ENCODE assay signal across 1 cellular context in the genomic region with DNA sequence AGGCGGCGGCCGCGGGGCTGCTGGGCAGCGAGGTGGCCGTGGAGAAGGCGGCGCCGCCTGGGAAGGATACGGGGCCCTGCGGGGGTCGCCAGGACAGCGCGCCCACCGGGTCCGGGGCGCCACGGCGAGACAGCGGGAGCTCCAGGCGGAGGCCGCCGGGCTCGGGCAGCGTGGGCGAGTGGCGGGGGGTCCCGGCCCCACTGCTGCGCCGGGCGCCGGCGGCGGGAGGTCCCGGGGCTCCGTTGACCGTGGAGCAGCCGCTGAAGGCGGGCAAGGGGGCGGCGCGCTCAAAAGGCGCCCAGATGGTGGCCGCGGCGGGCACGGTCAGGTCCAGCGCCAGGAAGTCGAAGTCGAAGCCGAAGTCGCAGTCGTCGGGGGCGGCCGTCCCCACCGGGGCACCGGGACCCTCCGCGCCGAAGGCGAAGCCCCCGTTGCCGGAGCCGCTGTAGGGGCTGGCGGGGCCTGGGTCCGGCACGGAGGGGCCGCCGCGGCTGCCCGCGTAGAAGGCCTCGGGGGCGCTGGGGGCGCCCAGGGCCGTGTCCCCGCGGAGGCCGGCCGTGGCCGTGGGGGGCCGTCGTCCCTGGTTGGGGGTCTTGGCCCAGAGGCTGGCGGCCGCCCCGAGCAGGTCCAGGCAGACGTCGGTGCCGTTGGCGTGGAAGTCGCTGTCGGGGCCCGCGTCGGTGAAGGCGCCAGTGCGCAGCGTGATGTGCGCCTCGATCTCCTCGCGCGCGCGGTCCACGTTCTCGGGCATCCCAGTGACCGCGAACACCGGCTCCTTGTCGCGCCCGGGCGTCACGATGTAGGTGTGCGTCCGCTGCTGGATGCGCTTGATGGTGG.
TF ChIP-seq lines count a peak whose summit lies in the region.

No MANE protein-coding gene starts in this region.

TF ChIP-seq in endothelial cell of umbilical vein, 7 proteins besides CTCF, POLR2A, EP300 and RAD21:
- TF ChIP-seq GATA2 (IDR thresholded peaks at IDR 0.05; ENCODE audit: insufficient read depth, insufficient read length, low read depth, low read length) (no peak), JUN (IDR thresholded peaks at IDR 0.05; ENCODE audit: borderline replicate concordance, insufficient read depth, insufficient read length, low read depth) (no peak), FOS (IDR thresholded peaks at IDR 0.05; ENCODE audit: borderline replicate concordance, insufficient read depth, low read length) (no peak), MYC (IDR thresholded peaks at IDR 0.05; ENCODE audit: low read depth, low read length) (no peak)
